In genomic region chr11:65501530-65502273, GRCh38 we compare ENCODE assay signal across 8 cellular contexts. TPM values are rescaled to one million over a fixed set of nuclear protein-coding genes. Genes with fewer than 3 reads are reported as not detected.
DNase-seq lines count a peak whose midpoint lies in the region; ATAC-seq and TF ChIP-seq lines count a peak whose summit lies in the region.

No MANE protein-coding gene starts in this region.

- H3K27ac Mint-ChIP-seq in GM23338: peak overlapping the region; percentile 77

- H3K9me3 Mint-ChIP-seq in GM23338: peaks cover 8% of the 10 kb centered on the region; the same call in 2 of the 3 replicates

- peak overlapping the region; percentile 65 for H3K4me3 ChIP-seq in GM23338
- H3K4me3 ChIP-seq in skeletal muscle cell (ENCODE audit: low read depth, low read length): peak overlapping the region; percentile 82

- peaks cover 77% of the 10 kb centered on the region for H3F3A ChIP-seq in GM23338 (replicated peaks; ENCODE audit: low read depth)

- no peak for ATAC-seq in GM23338

- TF ChIP-seq CTCF in GM23338 (conservative IDR thresholded peaks at IDR 0.05; ENCODE audit: low read depth in 2 of 2): no peak

- intact Hi-C loops in posterior vena cava (cut with DNase I): no loop called here

- H3K79me2 ChIP-seq in GM23338 (replicated peaks; ENCODE audit: insufficient read depth): peaks cover 84% of the 10 kb centered on the region

- peak overlapping the region; percentile 100 for H3K27ac ChIP-seq in GM23338 (ENCODE audit: low read depth)

- no peak overlapping the region for H2AFZ ChIP-seq in GM23338

- no peak for DNase-seq in GM23338 (ENCODE audit: low spot score)
- peak; percentile 76 for DNase-seq in OCI-M1 (lab: John Stamatoyannopoulos, UW)
- DNase-seq in fibroblast of peridontal ligament (ENCODE audit: extremely low read depth): peak; percentile 74
- no peak for DNase-seq in skeletal muscle cell (ENCODE audit: low read depth)
- DNase-seq in midbrain (lab: John Stamatoyannopoulos, UW): no peak
- no peak for DNase-seq in mesenteric fat pad (ENCODE audit: low spot score)
- no peak for DNase-seq in NCI-H524 (lab: John Stamatoyannopoulos, UW)
- no peak for DNase-seq in posterior vena cava (ENCODE audit: low spot score)

- H3K4me2 ChIP-seq in GM23338: peak overlapping the region; percentile 84

- H3K36me3 ChIP-seq in GM23338 (ENCODE audit: insufficient read depth): peaks cover 57% of the 10 kb centered on the region

- H3K36me3 Mint-ChIP-seq in GM23338 (ENCODE audit: low read depth): no peaks in the 10 kb centered on the region; the same call in 2 of the 3 replicates

- H3K9me2 ChIP-seq in GM23338 (ENCODE audit: insufficient read depth): no peaks in the 10 kb centered on the region

- peaks cover 61% of the 10 kb centered on the region for H4K20me1 ChIP-seq in GM23338 (replicated peaks; ENCODE audit: insufficient read depth)

- peaks cover 30% of the 10 kb centered on the region for H3K4me1 ChIP-seq in GM23338 (ENCODE audit: insufficient read depth)

- no peak overlapping the region for H3K4me3 Mint-ChIP-seq in GM23338

- peaks cover 34% of the 10 kb centered on the region for H3K4me1 Mint-ChIP-seq in GM23338

- peaks cover 42% of the 10 kb centered on the region for H3K27me3 Mint-ChIP-seq in GM23338 (ENCODE audit: insufficient read depth, low read depth, poor library complexity)

- H3K27me3 ChIP-seq in GM23338 (ENCODE audit: insufficient read depth): no peaks in the 10 kb centered on the region

TF ChIP-seq in GM23338, 12 proteins besides CTCF, POLR2A, EP300 and RAD21:
- no peak for TF ChIP-seq ZNF114 (CRISPR knock-in tag; IDR thresholded peaks at IDR 0.05)
- no peak for TF ChIP-seq NANOG (IDR thresholded peaks at IDR 0.05; ENCODE audit: borderline replicate concordance)

RNA-seq across cellular contexts. Expression of gene MALAT1, which starts 2.9 kb away (rescaled TPM):
- total RNA-seq in GM23338 (2014; rRNA removed; shearing (Covaris generic)): 1,789 and 2,206 TPM in 2 replicates
- 4,618 and 6,020 TPM in 2 replicates for polyA plus RNA-seq in GM23338 (2016; fragmentation: Nextera tagmentation; extraction: Ambion mirVana)
- 11,495 TPM for total RNA-seq in mesenteric fat pad
- total RNA-seq in posterior vena cava: 1,000 to 10,000 TPM; 9,235 to 9,828 TPM

RNA-seq across cellular contexts. Expression of gene SCYL1, which starts 23.2 kb away (rescaled TPM):
- total RNA-seq in GM23338 (2014; rRNA removed; shearing (Covaris generic)): 55.1 and 66.1 TPM in 2 replicates
- 52.7 and 61.7 TPM in 2 replicates for polyA plus RNA-seq in GM23338 (2016; fragmentation: Nextera tagmentation; extraction: Ambion mirVana)
- total RNA-seq in mesenteric fat pad: 87.0 TPM
- 10 to 100 TPM; 66.3 to 74.3 TPM for total RNA-seq in posterior vena cava

RNA-seq across cellular contexts. Expression of gene LTBP3, which starts 56.5 kb away (rescaled TPM):
- total RNA-seq in GM23338 (2014; rRNA removed; shearing (Covaris generic)): 29.2 and 29.8 TPM in 2 replicates
- 9.5 and 11.9 TPM in 2 replicates for polyA plus RNA-seq in GM23338 (2016; fragmentation: Nextera tagmentation; extraction: Ambion mirVana)
- 91.9 TPM for total RNA-seq in mesenteric fat pad
- 100 to 1,000 TPM; 127 to 196 TPM for total RNA-seq in posterior vena cava

Comparison
In these comparisons a context has a peak if more than half of its experiments do, and no peak if none do; other contexts are left out.
1. DNase-seq: peak in OCI-M1 (single experiment) and fibroblast of peridontal ligament (single experiment); none in GM23338 (single experiment), skeletal muscle cell (single experiment), midbrain (single experiment), mesenteric fat pad (single experiment), NCI-H524 (0 of 2) and posterior vena cava (single experiment).